In genomic region chr6:3277851-3278416, GRCh38 we compare ENCODE assay signal across 1 cellular context.
TF ChIP-seq lines count a peak whose summit lies in the region.

No MANE protein-coding gene starts in this region.

TF ChIP-seq in K562, 482 proteins besides CTCF, POLR2A, EP300 and RAD21:
- TF ChIP-seq, protein P1, sequence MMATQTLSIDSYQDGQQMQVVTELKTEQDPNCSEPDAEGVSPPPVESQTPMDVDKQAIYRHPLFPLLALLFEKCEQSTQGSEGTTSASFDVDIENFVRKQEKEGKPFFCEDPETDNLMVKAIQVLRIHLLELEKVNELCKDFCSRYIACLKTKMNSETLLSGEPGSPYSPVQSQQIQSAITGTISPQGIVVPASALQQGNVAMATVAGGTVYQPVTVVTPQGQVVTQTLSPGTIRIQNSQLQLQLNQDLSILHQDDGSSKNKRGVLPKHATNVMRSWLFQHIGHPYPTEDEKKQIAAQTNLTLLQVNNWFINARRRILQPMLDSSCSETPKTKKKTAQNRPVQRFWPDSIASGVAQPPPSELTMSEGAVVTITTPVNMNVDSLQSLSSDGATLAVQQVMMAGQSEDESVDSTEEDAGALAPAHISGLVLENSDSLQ (IDR thresholded peaks at IDR 0.05): peak; percentile 45; the same call in 1 of the 2 replicates
- no peak for TF ChIP-seq MITF (IDR thresholded peaks at IDR 0.05)
